ENCODE assay signal across 8 cellular contexts in genomic region chr1:8031176-8031785, GRCh38. TPM values are rescaled to one million over a fixed set of nuclear protein-coding genes. Genes with fewer than 3 reads are reported as not detected.
DNase-seq lines count a peak whose midpoint lies in the region; ATAC-seq, FAIRE-seq and TF ChIP-seq lines count a peak whose summit lies in the region.

No MANE protein-coding gene starts in this region.

- H3K9me3 Mint-ChIP-seq in Calu3 (ENCODE audit: low read depth, unreplicated experiment), result no peaks in the 10 kb centered on the region

- H3K27me3 Mint-ChIP-seq in Calu3 (ENCODE audit: unreplicated experiment), result no peaks in the 10 kb centered on the region

- H3K18ac ChIP-seq in IMR-90 (ENCODE audit: low read depth, low read length), result peak overlapping the region; percentile 62

- no peak overlapping the region for H2BK15ac ChIP-seq in IMR-90 (ENCODE audit: low read depth, low read length)

- H3K79me1 ChIP-seq in IMR-90 (ENCODE audit: low read depth in 1 of 2, low read length in 2 of 2), result peaks cover 4 to 8% of the 10 kb centered on the region in 2 experiments; a peak in 2 of 4 replicates

- H3K4me1 Mint-ChIP-seq in Calu3 (ENCODE audit: low read depth, unreplicated experiment), result peaks cover 38% of the 10 kb centered on the region

- TF ChIP-seq CTCF in Calu3 (IDR thresholded peaks at IDR 0.05; ENCODE audit: unreplicated experiment) (peak; percentile 46), IMR-90 (conservative IDR thresholded peaks at IDR 0.05; ENCODE audit: low read depth, low read length) (peak; percentile 81), vagina (IDR thresholded peaks at IDR 0.05) (peak; percentile 34 to 69 (median 63))

- H2AFZ ChIP-seq in IMR-90 (replicated peaks; ENCODE audit: low read length, poor library complexity), result no peak overlapping the region

- peak overlapping the region; percentile 88 for H2AK5ac ChIP-seq in IMR-90 (ENCODE audit: low read depth, low read length)

- DNase-seq in Calu3, result no peak
- DNase-seq in IMR-90, result peak; percentile 73
- peak; percentile 20 for DNase-seq in germinal center (ENCODE audit: low spot score)
- no peak for DNase-seq in vagina (ENCODE audit: extremely low spot score in 2 of 2)

- POLR2A ChIA-PET in IMR-90 (lab: Charles Lee; ENCODE audit: unreplicated experiment), result no interaction called here

- TF ChIP-seq POLR2A in IMR-90 (IDR thresholded peaks at IDR 0.05; ENCODE audit: low read depth, low read length), result no peak
- TF ChIP-seq POLR2A in vagina (IDR thresholded peaks at IDR 0.05), result no peak

- peak overlapping the region; percentile 93; the same call in 1 of the 2 replicates for H4K5ac ChIP-seq in IMR-90 (ENCODE audit: low read depth, low read length)

- intact Hi-C loops in Calu3 (cut with micrococcal nuclease; ENCODE audit: unreplicated experiment), result no loop called here
- intact Hi-C loops in IMR-90 (cut with micrococcal nuclease), result loop anchor here (1.0 kb wide), 2 partner anchors 102 to 283 kb away; no protein-coding TSS in a partner anchor
- intact Hi-C loops in vagina (cut with DNase I), result loop anchor here (5.0 to 10.0 kb wide), 2 partner anchors 84 to 206 kb away; no protein-coding TSS in a partner anchor

- H3K27me3 ChIP-seq in IMR-90 (ENCODE audit: control insufficient read depth, insufficient read depth, low read length) (no peaks in the 10 kb centered on the region), vagina (no peaks in the 10 kb centered on the region)

- H3K56ac ChIP-seq in IMR-90 (ENCODE audit: extremely low read depth, insufficient read depth, low read length), result peak overlapping the region; percentile 48; the same call in 1 of the 2 replicates

- peak overlapping the region; percentile 83; the same call in 1 of the 2 replicates for H2BK120ac ChIP-seq in IMR-90 (ENCODE audit: low read depth, low read length)

- H3K4ac ChIP-seq in IMR-90 (ENCODE audit: low read depth, low read length), result peak overlapping the region; percentile 80

- dilution Hi-C loops in IMR-90 (cut with HindIII; ENCODE audit: low sequenced_read_pairs, unreplicated experiment), result no loop called here

- peaks cover 6% of the 10 kb centered on the region for H3K9me1 ChIP-seq in IMR-90 (ENCODE audit: insufficient read depth, low read length)

- H3K4me1 ChIP-seq in IMR-90 (ENCODE audit: control insufficient read depth, insufficient read depth, low read length) (peaks cover 12% of the 10 kb centered on the region), vagina (peaks cover 25% of the 10 kb centered on the region)

- H2BK20ac ChIP-seq in IMR-90 (ENCODE audit: low read depth, low read length), result peak overlapping the region; percentile 86

- H3K27ac ChIP-seq in IMR-90 (ENCODE audit: insufficient read depth, low read length) (peak overlapping the region; percentile 60), vagina (no peak overlapping the region)

- peak overlapping the region; percentile 19 to 73; a peak in 2 of 4 replicates for H4K8ac ChIP-seq in IMR-90 (ENCODE audit: low read depth in 2 of 2, low read length in 2 of 2)

- H3K9me3 ChIP-seq in IMR-90 (ENCODE audit: control insufficient read depth, insufficient read depth, low read length) (no peaks in the 10 kb centered on the region), vagina (no peaks in the 10 kb centered on the region)

- in situ Hi-C loops in IMR-90 (cut with MboI; ENCODE audit: low sequenced_read_pairs), result loop anchor here (10.0 kb wide), 2 partner anchors 94 to 184 kb away; no protein-coding TSS in a partner anchor

- ATAC-seq in IMR-90 (ENCODE audit: low read depth) (no peak), GM21737 (IDR thresholded peaks at IDR 0.05; ENCODE audit: unreplicated experiment) (no peak), HG03469 (IDR thresholded peaks at IDR 0.05; ENCODE audit: unreplicated experiment) (no peak), GM21390 (IDR thresholded peaks at IDR 0.05; ENCODE audit: unreplicated experiment) (no peak)

- H3K23ac ChIP-seq in IMR-90 (ENCODE audit: low read depth, low read length), result no peak overlapping the region

- no peaks in the 10 kb centered on the region for H3K36me3 ChIP-seq in IMR-90 (ENCODE audit: control insufficient read depth, insufficient read depth, low read length)
- H3K36me3 ChIP-seq in vagina, result no peaks in the 10 kb centered on the region

- WGBS in IMR-90 (ENCODE audit: extremely low coverage in 2 of 2, insufficient read length in 1 of 2), 2 experiments, result no CpG with 5 or more reads among the region's 9 CpGs

- no peak overlapping the region for H3K4me2 ChIP-seq in IMR-90 (ENCODE audit: low read depth, low read length)

- peak; percentile 79 for TF ChIP-seq RAD21 in IMR-90 (IDR thresholded peaks at IDR 0.05; ENCODE audit: low read length)

- H3K4me3 ChIP-seq in IMR-90 (ENCODE audit: insufficient read depth, low read depth, low read length), result no peak overlapping the region
- no peak overlapping the region for H3K4me3 ChIP-seq in vagina

- H3K27ac Mint-ChIP-seq in Calu3 (ENCODE audit: unreplicated experiment), result no peak overlapping the region

- H2BK5ac ChIP-seq in IMR-90 (ENCODE audit: low read depth, low read length, poor library complexity, severe bottlenecking), result peak overlapping the region; percentile 84

- peak overlapping the region; percentile 79 for H3K14ac ChIP-seq in IMR-90 (replicated peaks; ENCODE audit: low read depth, low read length)

- peak; percentile 70 for FAIRE-seq in TTC549 (lab: Jason Lieb, UNC)

- peaks cover 3% of the 10 kb centered on the region; the same call in 1 of the 2 replicates for H4K20me1 ChIP-seq in IMR-90 (ENCODE audit: insufficient read depth, low read length)

- BruUV-seq in Calu3 (replicated peaks; lab: Mats Ljungman, UMichigan) (no TSS peak), IMR-90 (replicated peaks; lab: Mats Ljungman, UMichigan) (no TSS peak)

- CTCF ChIA-PET in Calu3 (lab: Charles Lee) (interaction anchor here (2.4 kb wide), 1 partner anchor 283 kb away, joined by 6 read pairs; no protein-coding TSS in a partner anchor), IMR-90 (lab: Yijun Ruan, JAX) (interaction anchor here (1.1 to 2.6 kb wide), 4 partner anchors 9 to 283 kb away, joined by 3 to 9 read pairs (median 8); no protein-coding TSS in a partner anchor)

- peaks cover 22% of the 10 kb centered on the region for H3K36me3 Mint-ChIP-seq in Calu3 (ENCODE audit: insufficient read depth, unreplicated experiment)

- H2AK9ac ChIP-seq in IMR-90 (replicated peaks; ENCODE audit: low read depth, low read length, poor library complexity), result no peak overlapping the region

- 0 out of 2 replicates have a peak overlapping the region, but pooled peaks have one; percentile 42 for H3K9ac ChIP-seq in IMR-90 (ENCODE audit: low read depth, low read length)

- no peak overlapping the region for H3K4me3 Mint-ChIP-seq in Calu3 (ENCODE audit: low read depth, unreplicated experiment)

- H4K91ac ChIP-seq in IMR-90 (ENCODE audit: insufficient read depth, low read depth, low read length), result peak overlapping the region; percentile 65; the same call in 1 of the 2 replicates

TF ChIP-seq in IMR-90, 13 proteins besides CTCF, POLR2A, EP300 and RAD21:
- TF ChIP-seq FOS (IDR thresholded peaks at IDR 0.05; ENCODE audit: low read depth, low read length) (no peak), MAZ (IDR thresholded peaks at IDR 0.05; ENCODE audit: borderline replicate concordance, low read depth, low read length) (no peak), USF2 (IDR thresholded peaks at IDR 0.05; ENCODE audit: low read depth, low read length) (no peak), MXI1 (IDR thresholded peaks at IDR 0.05; ENCODE audit: borderline replicate concordance, low read depth, low read length) (no peak), BHLHE40 (IDR thresholded peaks at IDR 0.05; ENCODE audit: low read depth, low read length) (no peak), ELK1 (IDR thresholded peaks at IDR 0.05; ENCODE audit: borderline replicate concordance, low read depth, low read length) (no peak), SMC3 (IDR thresholded peaks at IDR 0.05; ENCODE audit: low read depth, low read length) (peak; percentile 79)

RNA-seq across cellular contexts. Expression of gene ERRFI1, which starts 5.2 kb away (rescaled TPM):
- 74.9 and 83.0 TPM in 2 replicates for total RNA-seq in Calu3 (2022)
- total RNA-seq in IMR-90 (2012; rRNA removed), result 101 and 106 TPM in 2 replicates
- polyA plus RNA-seq in IMR-90 (2012; rRNA removed), result 102 and 145 TPM in 2 replicates
- polyA plus RNA-seq in IMR-90 (2012; cell fraction: cytosol; rRNA removed), result 66.7 and 88.3 TPM in 2 replicates
- polyA plus RNA-seq in IMR-90 (2012; cell fraction: nucleus; rRNA removed; ENCODE audit: low replicate concordance), result 50.7 and 405 TPM in 2 replicates
- total RNA-seq in vagina, result 160 TPM

Comparison
In these comparisons a context has a peak if more than half of its experiments do, and no peak if none do; other contexts are left out.
1. DNase-seq: peak in IMR-90 (single experiment) and germinal center (single experiment); none in Calu3 (single experiment) and vagina (0 of 2).
2. Peak in every context shown above with its lines, with median percentiles within 50 percentile points of each other: CTCF ChIP-seq.